1 cellular context compared by ENCODE assay signal in genomic region chr19:10921909-10922637, GRCh38.
TF ChIP-seq lines count a peak whose summit lies in the region.

No MANE protein-coding gene starts in this region.

TF ChIP-seq in GM12878, 131 proteins besides CTCF, POLR2A, EP300 and RAD21:
- TF ChIP-seq NRF1 (conservative IDR thresholded peaks at IDR 0.05; ENCODE audit: low read depth, low read length) (no peak), JUND (IDR thresholded peaks at IDR 0.05; ENCODE audit: low read depth, low read length) (no peak), SIN3A (IDR thresholded peaks at IDR 0.05; ENCODE audit: low read depth, low read length) (no peak), BRCA1 (IDR thresholded peaks at IDR 0.05; ENCODE audit: low read depth, low read length) (no peak), BMI1 (IDR thresholded peaks at IDR 0.05; ENCODE audit: borderline replicate concordance) (no peak), ASH2L (IDR thresholded peaks at IDR 0.05; ENCODE audit: borderline replicate concordance, low read depth) (no peak), MXI1 (IDR thresholded peaks at IDR 0.05; ENCODE audit: low read depth, low read length) (no peak), HDAC6 (IDR thresholded peaks at IDR 0.05; ENCODE audit: unreplicated experiment) (no peak), HCFC1 (IDR thresholded peaks at IDR 0.05; ENCODE audit: low read length) (no peak), JUNB (IDR thresholded peaks at IDR 0.05) (no peak), ZBTB40 (IDR thresholded peaks at IDR 0.05; ENCODE audit: borderline replicate concordance) (no peak), SREBF2 (IDR thresholded peaks at IDR 0.05; ENCODE audit: low read length) (no peak), LARP7 (IDR thresholded peaks at IDR 0.05) (no peak), KLF5 (IDR thresholded peaks at IDR 0.05; ENCODE audit: partially characterized antibody) (no peak), IKZF2 (IDR thresholded peaks at IDR 0.05) (no peak), MEF2A (IDR thresholded peaks at IDR 0.05; ENCODE audit: insufficient read depth, low read depth, low read length) (no peak), SMAD1 (IDR thresholded peaks at IDR 0.05; ENCODE audit: low read depth, partially characterized antibody) (no peak), CHD1 (IDR thresholded peaks at IDR 0.05; ENCODE audit: low read depth, low read length) (no peak), STAT3 (IDR thresholded peaks at IDR 0.05; ENCODE audit: low read depth, low read length) (no peak)
